In genomic region chr15:95868450-95868849, GRCh38 we compare ENCODE assay signal across 1 cellular context.
TF ChIP-seq lines count a peak whose summit lies in the region.

No MANE protein-coding gene starts in this region.

TF ChIP-seq in HEK293, 187 proteins besides CTCF, POLR2A, EP300 and RAD21 (continued from another document):
- TF ChIP-seq, protein P1, sequence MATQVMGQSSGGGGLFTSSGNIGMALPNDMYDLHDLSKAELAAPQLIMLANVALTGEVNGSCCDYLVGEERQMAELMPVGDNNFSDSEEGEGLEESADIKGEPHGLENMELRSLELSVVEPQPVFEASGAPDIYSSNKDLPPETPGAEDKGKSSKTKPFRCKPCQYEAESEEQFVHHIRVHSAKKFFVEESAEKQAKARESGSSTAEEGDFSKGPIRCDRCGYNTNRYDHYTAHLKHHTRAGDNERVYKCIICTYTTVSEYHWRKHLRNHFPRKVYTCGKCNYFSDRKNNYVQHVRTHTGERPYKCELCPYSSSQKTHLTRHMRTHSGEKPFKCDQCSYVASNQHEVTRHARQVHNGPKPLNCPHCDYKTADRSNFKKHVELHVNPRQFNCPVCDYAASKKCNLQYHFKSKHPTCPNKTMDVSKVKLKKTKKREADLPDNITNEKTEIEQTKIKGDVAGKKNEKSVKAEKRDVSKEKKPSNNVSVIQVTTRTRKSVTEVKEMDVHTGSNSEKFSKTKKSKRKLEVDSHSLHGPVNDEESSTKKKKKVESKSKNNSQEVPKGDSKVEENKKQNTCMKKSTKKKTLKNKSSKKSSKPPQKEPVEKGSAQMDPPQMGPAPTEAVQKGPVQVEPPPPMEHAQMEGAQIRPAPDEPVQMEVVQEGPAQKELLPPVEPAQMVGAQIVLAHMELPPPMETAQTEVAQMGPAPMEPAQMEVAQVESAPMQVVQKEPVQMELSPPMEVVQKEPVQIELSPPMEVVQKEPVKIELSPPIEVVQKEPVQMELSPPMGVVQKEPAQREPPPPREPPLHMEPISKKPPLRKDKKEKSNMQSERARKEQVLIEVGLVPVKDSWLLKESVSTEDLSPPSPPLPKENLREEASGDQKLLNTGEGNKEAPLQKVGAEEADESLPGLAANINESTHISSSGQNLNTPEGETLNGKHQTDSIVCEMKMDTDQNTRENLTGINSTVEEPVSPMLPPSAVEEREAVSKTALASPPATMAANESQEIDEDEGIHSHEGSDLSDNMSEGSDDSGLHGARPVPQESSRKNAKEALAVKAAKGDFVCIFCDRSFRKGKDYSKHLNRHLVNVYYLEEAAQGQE (tag by site-specific recombination; IDR thresholded peaks at IDR 0.05), result no peak
- peak; percentile 68; the same call in 1 of the 2 replicates for TF ChIP-seq ZNF610 (tag by site-specific recombination; IDR thresholded peaks at IDR 0.05; ENCODE audit: borderline replicate concordance)
- no peak for TF ChIP-seq ZNF623 (tag by site-specific recombination; IDR thresholded peaks at IDR 0.05)
- no peak for TF ChIP-seq ZNF404 (tag by site-specific recombination; IDR thresholded peaks at IDR 0.05)
- no peak for TF ChIP-seq ZNF585B (tag by site-specific recombination; IDR thresholded peaks at IDR 0.05)
- TF ChIP-seq ZNF677 (tag by site-specific recombination; IDR thresholded peaks at IDR 0.05), result no peak
- TF ChIP-seq WT1 (tag by site-specific recombination; IDR thresholded peaks at IDR 0.05), result peak; percentile 48
- TF ChIP-seq, protein P2, sequence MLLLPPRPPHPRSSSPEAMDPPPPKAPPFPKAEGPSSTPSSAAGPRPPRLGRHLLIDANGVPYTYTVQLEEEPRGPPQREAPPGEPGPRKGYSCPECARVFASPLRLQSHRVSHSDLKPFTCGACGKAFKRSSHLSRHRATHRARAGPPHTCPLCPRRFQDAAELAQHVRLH (tag by site-specific recombination; IDR thresholded peaks at IDR 0.05), result 0 out of 2 replicates have a peak, but pooled peaks have one; percentile 22
